Comparison of ENCODE assay signal across 9 cellular contexts in genomic region chr6:152356659-152357058, GRCh38.
DNase-seq lines count a peak whose midpoint lies in the region; ATAC-seq, FAIRE-seq and TF ChIP-seq lines count a peak whose summit lies in the region.
"Had no signal": no experiment of that assay in that cellular context is flagged by ENCODE, and none has a peak within 500 bp of the region (broad histone marks: within the 10 kb centered on the region; RNA-seq: fewer than 3 reads in every experiment).

No MANE protein-coding gene starts in this region.

- H3F3A ChIP-seq in SU-DHL-6 (ENCODE audit: insufficient read depth) = no peaks in the 10 kb centered on the region

- no peak overlapping the region for H2BK15ac ChIP-seq in IMR-90 (ENCODE audit: low read depth, low read length)

- H2AK5ac ChIP-seq in IMR-90 (ENCODE audit: low read depth, low read length) = no peak overlapping the region

- WGBS in IMR-90 (ENCODE audit: extremely low coverage in 2 of 2, insufficient read length in 1 of 2), 2 experiments = no CpG with 5 or more reads among the region's 2 CpGs

- no peak for TF ChIP-seq POLR2A in IMR-90 (IDR thresholded peaks at IDR 0.05; ENCODE audit: low read depth, low read length)
- TF ChIP-seq POLR2A in GM12892 (IDR thresholded peaks at IDR 0.05; ENCODE audit: low read depth, low read length) = no peak

- H3K4me2 ChIP-seq in IMR-90 (ENCODE audit: low read depth, low read length) (no peak overlapping the region), SU-DHL-6 (ENCODE audit: low read depth, low read length, poor library complexity, severe bottlenecking) (no peak overlapping the region)

- DNase-seq in EL (peak; percentile 13), IMR-90 (peak; percentile 47), iPS-NIHi11 (ENCODE audit: low spot score) (peak; percentile 51), kidney (no peak), GM12892 (ENCODE audit: insufficient read length) (no peak)
- no peak for DNase-seq in activated CD4-positive, alpha-beta T cell treated with anti-CD3 and anti-CD28 coated beads, Interleukin-2, amount 50 U/mL, for 4 hours

- H2AK9ac ChIP-seq in IMR-90 (replicated peaks; ENCODE audit: low read depth, low read length, poor library complexity) = no peak overlapping the region

- no peak overlapping the region for H3K4ac ChIP-seq in IMR-90 (ENCODE audit: low read depth, low read length)

- H3K9me2 ChIP-seq in SU-DHL-6 (replicated peaks; ENCODE audit: insufficient read depth, low read length) = no peaks in the 10 kb centered on the region

- intact Hi-C loops in IMR-90 (cut with micrococcal nuclease) (loop anchor here (5.0 kb wide), 1 partner anchor 34 kb away; no protein-coding TSS in a partner anchor), kidney (cut with DNase I) (no loop called here)

- in situ Hi-C loops in IMR-90 (cut with MboI; ENCODE audit: low sequenced_read_pairs) = no loop called here

- no peak overlapping the region for H2AFZ ChIP-seq in IMR-90 (replicated peaks; ENCODE audit: low read length, poor library complexity)
- H2AFZ ChIP-seq in SU-DHL-6 (ENCODE audit: low read depth, low read length, severe bottlenecking) = no peak overlapping the region
- H2AFZ ChIP-seq: parathyroid adenoma had no signal

- H3K9me1 ChIP-seq in IMR-90 (ENCODE audit: insufficient read depth, low read length) = no peaks in the 10 kb centered on the region

- no peak overlapping the region for H4K8ac ChIP-seq in IMR-90 (ENCODE audit: low read depth in 2 of 2, low read length in 2 of 2)

- no peak overlapping the region for H3K4me3 ChIP-seq in IMR-90 (ENCODE audit: insufficient read depth, low read depth, low read length)
- H3K4me3 ChIP-seq in SU-DHL-6 (ENCODE audit: insufficient read depth, low read length, poor library complexity, severe bottlenecking) = no peak overlapping the region
- no peak overlapping the region for H3K4me3 ChIP-seq in kidney (ENCODE audit: low read length in 2 of 2)

- no peak overlapping the region for H2BK5ac ChIP-seq in IMR-90 (ENCODE audit: low read depth, low read length, poor library complexity, severe bottlenecking)

- H3K27ac ChIP-seq in IMR-90 (ENCODE audit: insufficient read depth, low read length) (no peak overlapping the region), SU-DHL-6 (ENCODE audit: low read depth, low read length) (no peak overlapping the region), kidney (ENCODE audit: low read depth in 2 of 2, low read length in 2 of 2) (no peak overlapping the region)
- H3K27ac ChIP-seq: parathyroid adenoma had no signal

- peaks cover 49% of the 10 kb centered on the region for H3K36me3 ChIP-seq in IMR-90 (ENCODE audit: control insufficient read depth, insufficient read depth, low read length)
- no peaks in the 10 kb centered on the region for H3K36me3 ChIP-seq in SU-DHL-6 (ENCODE audit: low read length)
- peaks cover 47 to 66% of the 10 kb centered on the region in 2 donors for H3K36me3 ChIP-seq in kidney (ENCODE audit: control insufficient read depth in 1 of 2, insufficient read depth in 2 of 2, low read length in 2 of 2)

- no peaks in the 10 kb centered on the region for H3K9me3 ChIP-seq in IMR-90 (ENCODE audit: control insufficient read depth, insufficient read depth, low read length)
- no peaks in the 10 kb centered on the region for H3K9me3 ChIP-seq in SU-DHL-6 (ENCODE audit: insufficient read depth, low read length)
- no peaks in the 10 kb centered on the region for H3K9me3 ChIP-seq in kidney (ENCODE audit: control insufficient read depth in 1 of 2, low read length in 2 of 2)

- H2BK120ac ChIP-seq in IMR-90 (ENCODE audit: low read depth, low read length) = no peak overlapping the region

- H3K14ac ChIP-seq in IMR-90 (replicated peaks; ENCODE audit: low read depth, low read length) = no peak overlapping the region

- no peak overlapping the region for H4K5ac ChIP-seq in IMR-90 (ENCODE audit: low read depth, low read length)

- BruUV-seq in IMR-90 (replicated peaks; lab: Mats Ljungman, UMichigan) = no TSS peak

- H4K20me1 ChIP-seq in IMR-90 (ENCODE audit: insufficient read depth, low read length) = no peaks in the 10 kb centered on the region
- H4K20me1 ChIP-seq in SU-DHL-6 (ENCODE audit: low read depth, low read length) = no peaks in the 10 kb centered on the region

- FAIRE-seq in kidney (lab: Jason Lieb, UNC) (no peak), GM12892 (lab: Jason Lieb, UNC) (no peak)

- H3K27me3 ChIP-seq in IMR-90 (ENCODE audit: control insufficient read depth, insufficient read depth, low read length) = no peaks in the 10 kb centered on the region
- H3K27me3 ChIP-seq in SU-DHL-6 (ENCODE audit: low read length) = no peaks in the 10 kb centered on the region

- H2BK20ac ChIP-seq in IMR-90 (ENCODE audit: low read depth, low read length) = no peak overlapping the region

- peak; percentile 41 for TF ChIP-seq CTCF in IMR-90 (conservative IDR thresholded peaks at IDR 0.05; ENCODE audit: low read depth, low read length)
- peak; percentile 34 for TF ChIP-seq CTCF in SU-DHL-6 (IDR thresholded peaks at IDR 0.05; ENCODE audit: insufficient read depth, low read length, poor library complexity, severe bottlenecking)
- TF ChIP-seq CTCF in kidney (IDR thresholded peaks at IDR 0.05; ENCODE audit: borderline replicate concordance, extremely low read depth, insufficient read depth) = no peak

- H3K4me1 ChIP-seq in IMR-90 (ENCODE audit: control insufficient read depth, insufficient read depth, low read length) (no peaks in the 10 kb centered on the region), kidney (ENCODE audit: control insufficient read depth in 1 of 2, insufficient read depth in 1 of 2, low read depth in 1 of 2, low read length in 2 of 2) (no peaks in the 10 kb centered on the region)
- H3K4me1 ChIP-seq: parathyroid adenoma had no signal

- no peak overlapping the region for H3K23ac ChIP-seq in IMR-90 (ENCODE audit: low read depth, low read length)

- H3K56ac ChIP-seq in IMR-90 (ENCODE audit: extremely low read depth, insufficient read depth, low read length) = no peak overlapping the region

- POLR2A ChIA-PET in IMR-90 (lab: Charles Lee; ENCODE audit: unreplicated experiment) = no interaction called here

- no peaks in the 10 kb centered on the region for H3K79me2 ChIP-seq in SU-DHL-6 (ENCODE audit: insufficient read depth, low read length)
- H3K79me2 ChIP-seq: parathyroid adenoma had no signal

- no peaks in the 10 kb centered on the region; a peak in 1 of 4 replicates for H3K79me1 ChIP-seq in IMR-90 (ENCODE audit: low read depth in 1 of 2, low read length in 2 of 2)

- H3K9ac ChIP-seq in IMR-90 (ENCODE audit: low read depth, low read length) (no peak overlapping the region), SU-DHL-6 (ENCODE audit: low read length) (no peak overlapping the region), kidney (ENCODE audit: low read length in 2 of 2) (no peak overlapping the region)
- H3K9ac ChIP-seq: parathyroid adenoma had no signal

- CTCF ChIA-PET in IMR-90 (lab: Yijun Ruan, JAX) = interaction anchor here (0.7 kb wide), 1 partner anchor 15 kb away, joined by 3 read pairs; no protein-coding TSS in a partner anchor

- ATAC-seq in GM19395 (IDR thresholded peaks at IDR 0.05; ENCODE audit: unreplicated experiment) (peak; percentile 82), IMR-90 (ENCODE audit: low read depth) (peak; percentile 80)

- TF ChIP-seq RAD21 in IMR-90 (IDR thresholded peaks at IDR 0.05; ENCODE audit: low read length) = peak; percentile 27

- no peak overlapping the region for H3K18ac ChIP-seq in IMR-90 (ENCODE audit: low read depth, low read length)

- dilution Hi-C loops in IMR-90 (cut with HindIII; ENCODE audit: low sequenced_read_pairs, unreplicated experiment) = no loop called here

- H4K91ac ChIP-seq in IMR-90 (ENCODE audit: insufficient read depth, low read depth, low read length) = no peak overlapping the region

TF ChIP-seq in IMR-90, 13 proteins besides CTCF, POLR2A, EP300 and RAD21:
- TF ChIP-seq NFE2L2 (IDR thresholded peaks at IDR 0.05; ENCODE audit: low read depth, low read length) (no peak), BHLHE40 (IDR thresholded peaks at IDR 0.05; ENCODE audit: low read depth, low read length) (no peak), FOS (IDR thresholded peaks at IDR 0.05; ENCODE audit: low read depth, low read length) (no peak), RFX5 (IDR thresholded peaks at IDR 0.05; ENCODE audit: low read depth, low read length) (no peak), MAFK (IDR thresholded peaks at IDR 0.05; ENCODE audit: low read depth, low read length) (no peak), SMC3 (IDR thresholded peaks at IDR 0.05; ENCODE audit: low read depth, low read length) (no peak), MAZ (IDR thresholded peaks at IDR 0.05; ENCODE audit: borderline replicate concordance, low read depth, low read length) (no peak), CHD1 (IDR thresholded peaks at IDR 0.05; ENCODE audit: low read depth, low read length) (no peak), RCOR1 (IDR thresholded peaks at IDR 0.05; ENCODE audit: insufficient replicate concordance, low read length) (no peak), MXI1 (IDR thresholded peaks at IDR 0.05; ENCODE audit: borderline replicate concordance, low read depth, low read length) (no peak), USF2 (IDR thresholded peaks at IDR 0.05; ENCODE audit: low read depth, low read length) (no peak), CEBPB (IDR thresholded peaks at IDR 0.05; ENCODE audit: low read depth, low read length) (no peak)
- TF ChIP-seq, protein P1, sequence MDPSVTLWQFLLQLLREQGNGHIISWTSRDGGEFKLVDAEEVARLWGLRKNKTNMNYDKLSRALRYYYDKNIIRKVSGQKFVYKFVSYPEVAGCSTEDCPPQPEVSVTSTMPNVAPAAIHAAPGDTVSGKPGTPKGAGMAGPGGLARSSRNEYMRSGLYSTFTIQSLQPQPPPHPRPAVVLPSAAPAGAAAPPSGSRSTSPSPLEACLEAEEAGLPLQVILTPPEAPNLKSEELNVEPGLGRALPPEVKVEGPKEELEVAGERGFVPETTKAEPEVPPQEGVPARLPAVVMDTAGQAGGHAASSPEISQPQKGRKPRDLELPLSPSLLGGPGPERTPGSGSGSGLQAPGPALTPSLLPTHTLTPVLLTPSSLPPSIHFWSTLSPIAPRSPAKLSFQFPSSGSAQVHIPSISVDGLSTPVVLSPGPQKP (IDR thresholded peaks at IDR 0.05; ENCODE audit: borderline replicate concordance, low read depth, low read length) = no peak
TF ChIP-seq in IMR-90: peak in this region for 0.

Comparison
In these comparisons a context has a peak if more than half of its experiments do, and no peak if none do; other contexts are left out.
1. DNase-seq: peak in EL (single experiment), IMR-90 (single experiment) and iPS-NIHi11 (single experiment); none in kidney (single experiment), GM12892 (single experiment) and activated CD4-positive, alpha-beta T cell treated with anti-CD3 and anti-CD28 coated beads, Interleukin-2, amount 50 U/mL, for 4 hours (0 of 2).